In the genomic region with DNA sequence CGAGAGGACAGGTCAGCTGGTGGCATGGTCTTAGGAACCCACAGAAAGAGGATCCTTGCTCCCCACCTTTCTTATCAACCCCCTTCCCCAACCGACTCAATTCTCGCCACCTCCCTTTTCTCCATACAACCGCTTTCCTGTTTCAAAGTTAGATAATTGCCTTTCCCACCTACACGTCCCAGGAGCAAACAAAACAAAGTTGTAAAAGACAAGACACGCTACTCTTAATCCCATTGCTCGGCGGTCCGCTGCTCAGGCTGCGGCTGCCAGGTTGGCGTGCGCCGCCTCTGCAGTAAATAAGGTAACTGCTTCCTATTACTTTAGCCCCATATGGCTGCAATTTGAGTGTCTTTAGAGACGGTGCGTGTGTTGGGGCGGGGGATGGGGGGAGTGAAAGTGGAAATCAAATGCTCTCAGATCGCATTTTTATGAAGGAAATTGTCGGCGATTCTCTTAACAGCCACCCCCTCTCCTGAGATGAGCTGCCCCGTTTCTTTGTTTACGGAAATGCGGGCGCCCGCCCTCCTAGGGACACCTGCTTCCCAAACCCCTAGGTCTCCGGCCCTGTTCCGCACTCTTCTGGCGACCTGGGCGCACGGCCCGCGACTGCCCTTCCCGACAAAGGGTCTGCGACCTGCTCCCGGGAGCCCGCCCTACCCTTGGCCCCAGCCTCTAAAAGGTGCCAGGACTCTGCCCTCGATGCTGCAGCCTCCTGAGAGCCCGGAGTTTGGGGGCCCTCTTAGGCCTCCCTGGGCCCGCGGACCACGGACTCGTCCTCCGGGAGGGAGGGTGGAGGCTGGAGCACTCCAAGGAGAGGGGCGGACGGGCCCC, we compare ENCODE assay signal across 8 cellular contexts. TPM values are rescaled to one million over a fixed set of nuclear protein-coding genes. Genes with fewer than 3 reads are reported as not detected.
DNase-seq lines count a peak whose midpoint lies in the region; ATAC-seq and TF ChIP-seq lines count a peak whose summit lies in the region.

No MANE protein-coding gene starts in this region.

- no peak for TF ChIP-seq POLR2A in heart left ventricle (IDR thresholded peaks at IDR 0.05)

- peaks cover 4% of the 10 kb centered on the region for H3K36me3 Mint-ChIP-seq in activated naive CD8-positive, alpha-beta T cell treated with anti-CD3 and anti-CD28 coated beads for 36 hours

- no peaks in the 10 kb centered on the region for H3K36me3 ChIP-seq in left ventricle myocardium inferior
- no peaks in the 10 kb centered on the region for H3K36me3 ChIP-seq in heart left ventricle
- H3K36me3 ChIP-seq in mucosa of stomach (ENCODE audit: control insufficient read depth, insufficient read depth, low read length), result no peaks in the 10 kb centered on the region

- peaks cover 66% of the 10 kb centered on the region for H3K27me3 Mint-ChIP-seq in activated naive CD8-positive, alpha-beta T cell treated with anti-CD3 and anti-CD28 coated beads for 36 hours

- intact Hi-C loops in left ventricle myocardium inferior (cut with micrococcal nuclease), result no loop called here
- intact Hi-C loops in heart left ventricle (cut with DNase I), result loop anchor here in 4 of 10 donors (5.0 to 10.0 kb wide), 4 partner anchors 56 to 192 kb away; no protein-coding TSS in a partner anchor

- DNase-seq in left ventricle myocardium inferior, result no peak
- no peak for DNase-seq in heart left ventricle
- peak; percentile 32 for DNase-seq in NCI-H345 treated with DMSO at 0.1 percent for 48 hours (lab: John Stamatoyannopoulos, UW; ENCODE audit: unreplicated experiment)
- peak; percentile 74 for DNase-seq in activated naive CD8-positive, alpha-beta T cell treated with anti-CD3 and anti-CD28 coated beads for 36 hours
- no peak for DNase-seq in GM19238 (ENCODE audit: insufficient read length, low spot score)
- DNase-seq in epidermal melanocyte (ENCODE audit: insufficient read length, low spot score), result no peak

- H3K4me3 ChIP-seq in left ventricle myocardium inferior (peak overlapping the region; percentile 39), heart left ventricle (peak overlapping the region in 6 of 12 donors; percentile 3 to 37 (median 14)), mucosa of stomach (ENCODE audit: low read length) (peak overlapping the region; percentile 46)

- peak overlapping the region; percentile 54 for H3K4me3 Mint-ChIP-seq in activated naive CD8-positive, alpha-beta T cell treated with anti-CD3 and anti-CD28 coated beads for 36 hours

- H3K9ac ChIP-seq in mucosa of stomach (ENCODE audit: low read length), result peak overlapping the region; percentile 14

- H3K27ac Mint-ChIP-seq in activated naive CD8-positive, alpha-beta T cell treated with anti-CD3 and anti-CD28 coated beads for 36 hours, result no peak overlapping the region

- H3K27me3 ChIP-seq in left ventricle myocardium inferior (ENCODE audit: low read depth) (peaks cover 79% of the 10 kb centered on the region), heart left ventricle (peaks cover 76 to 82% (median 79%) of the 10 kb centered on the region in 9 donors), mucosa of stomach (ENCODE audit: control insufficient read depth, insufficient read depth, low read length) (peaks cover 79% of the 10 kb centered on the region)

- H3K9me3 ChIP-seq in left ventricle myocardium inferior (replicated peaks) (no peaks in the 10 kb centered on the region), heart left ventricle (no peaks in the 10 kb centered on the region), mucosa of stomach (ENCODE audit: control insufficient read depth, low read length) (peaks cover 4% of the 10 kb centered on the region)

- TF ChIP-seq CTCF in left ventricle myocardium inferior (IDR thresholded peaks at IDR 0.05; ENCODE audit: borderline replicate concordance), result no peak
- TF ChIP-seq CTCF in heart left ventricle (IDR thresholded peaks at IDR 0.05), result no peak

- ATAC-seq in heart left ventricle (no peak), HG03460 (IDR thresholded peaks at IDR 0.05; ENCODE audit: unreplicated experiment) (no peak)

- H3K4me1 Mint-ChIP-seq in activated naive CD8-positive, alpha-beta T cell treated with anti-CD3 and anti-CD28 coated beads for 36 hours, result peaks cover 44% of the 10 kb centered on the region

- H3K27ac ChIP-seq in left ventricle myocardium inferior (replicated peaks) (no peak overlapping the region), heart left ventricle (no peak overlapping the region)

- H3K4me1 ChIP-seq in left ventricle myocardium inferior (peaks cover 75% of the 10 kb centered on the region), heart left ventricle (peaks cover 3 to 80% (median 43%) of the 10 kb centered on the region in 12 donors), mucosa of stomach (ENCODE audit: control insufficient read depth, insufficient read depth, low read length) (peaks cover 66% of the 10 kb centered on the region)

- WGBS in heart left ventricle, 4 donors, result 2 to 4% (median 2%) methylated on average over 30 to 44 of the region's 44 CpGs

- no peaks in the 10 kb centered on the region for H3K9me3 Mint-ChIP-seq in activated naive CD8-positive, alpha-beta T cell treated with anti-CD3 and anti-CD28 coated beads for 36 hours

RNA-seq across cellular contexts. Expression of a gene that starts 3.7 kb away (rescaled TPM):
- total RNA-seq in left ventricle myocardium inferior (7.5 TPM), heart left ventricle (1 to 10 TPM; 1.5 to 9.2 (median 5.3) TPM)
- polyA plus RNA-seq in heart left ventricle, result 1 to 10 TPM; 3.6 to 5.1 TPM
- total RNA-seq in activated naive CD8-positive, alpha-beta T cell treated with anti-CD3 and anti-CD28 coated beads for 36 hours, result 1 to 10 TPM; 3.5 to 4.1 TPM

RNA-seq across cellular contexts. Expression of a gene that starts 22.6 kb away (rescaled TPM):
- total RNA-seq in left ventricle myocardium inferior, result 2.6 TPM
- 1 to 10 TPM; 2.4 to 4.3 (median 3.2) TPM for total RNA-seq in heart left ventricle
- 1 to 10 TPM; 2.9 TPM for polyA plus RNA-seq in heart left ventricle
- total RNA-seq in activated naive CD8-positive, alpha-beta T cell treated with anti-CD3 and anti-CD28 coated beads for 36 hours, result 1 to 10 TPM; 5.2 to 5.4 TPM

RNA-seq across cellular contexts. Expression of a gene that starts 38.7 kb away (rescaled TPM):
- total RNA-seq in left ventricle myocardium inferior (28.7 TPM), heart left ventricle (10 to 100 TPM; 16.7 to 41.1 (median 26.9) TPM)
- 10 to 100 TPM; 10.9 to 14.2 TPM for polyA plus RNA-seq in heart left ventricle
- total RNA-seq in activated naive CD8-positive, alpha-beta T cell treated with anti-CD3 and anti-CD28 coated beads for 36 hours, result 10 to 100 TPM; 18.2 to 18.6 TPM

Comparison
In these comparisons a context has a peak if more than half of its experiments do, and no peak if none do; other contexts are left out.
1. DNase-seq: peak in NCI-H345 treated with DMSO at 0.1 percent for 48 hours (single experiment) and activated naive CD8-positive, alpha-beta T cell treated with anti-CD3 and anti-CD28 coated beads for 36 hours (single experiment); none in left ventricle myocardium inferior (single experiment), heart left ventricle (0 of 5), GM19238 (single experiment) and epidermal melanocyte (single experiment).